In the genomic region with DNA sequence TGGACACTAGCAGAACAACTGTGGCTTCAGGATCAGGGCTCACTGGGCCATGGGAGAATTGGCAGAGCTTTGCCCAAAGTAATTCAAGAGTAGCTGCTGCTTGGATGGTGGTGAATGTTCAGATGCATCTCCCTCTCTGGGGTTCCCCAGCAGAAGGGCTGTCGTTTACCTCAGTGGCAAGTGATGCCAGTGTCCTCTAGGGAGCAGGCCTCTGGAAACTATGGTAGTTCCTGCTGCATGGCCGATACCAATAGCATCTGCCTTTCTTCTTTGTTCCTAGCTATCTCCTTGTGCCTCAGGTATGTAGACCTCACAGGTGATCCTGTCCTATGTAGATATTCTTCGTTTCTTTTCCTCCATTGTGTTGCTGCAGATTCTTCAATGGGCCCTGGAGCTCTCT, we compare ENCODE assay signal across 31 cellular contexts.
"Had no signal": no experiment of that assay in that cellular context is flagged by ENCODE, and none has a peak within 500 bp of the region (broad histone marks: within the 10 kb centered on the region; RNA-seq: fewer than 3 reads in every experiment).

No MANE protein-coding gene starts in this region.

- H3K4me2 ChIP-seq: smooth muscle cell had no signal

- H3K4me1 Mint-ChIP-seq: naive thymus-derived CD8-positive, alpha-beta T cell; nephron progenitor cell; neural crest cell; stimulated activated memory B cell treated with anti-CD40 and anti-IgM and Interleukin-4, amounts not matched to agents 10 μg/mL and 1 μg/mL and 100 μg/mL, for 72 hours; stimulated activated naive CD8-positive, alpha-beta T cell treated with anti-CD3 and anti-CD28 coated beads, Interleukin-15, amount 100 ng/mL, for 72 hours had no signal

- ATAC-seq: naive thymus-derived CD8-positive, alpha-beta T cell; natural killer cell treated with Interleukin-12 subunit alpha and Interleukin-12 subunit beta and Interleukin-15 and Interleukin-18, amount 100 ng/mL, for 72 hours; pancreas; psoas muscle; right cardiac atrium; sciatic nerve; stimulated activated memory B cell treated with anti-CD40 and anti-IgM and Interleukin-4, amounts not matched to agents 10 μg/mL and 1 μg/mL and 100 μg/mL, for 72 hours; stimulated activated naive CD8-positive, alpha-beta T cell treated with anti-CD3 and anti-CD28 coated beads, Interleukin-15, amount 100 ng/mL, for 72 hours; stimulated activated naive CD8-positive, alpha-beta T cell treated with anti-CD3 and anti-CD28 coated beads, Interleukin-15, Interleukin-2, amounts not matched to agents 100 U/mL and 50 U/mL, for 24 hours; upper lobe of right lung had no signal

- FAIRE-seq: pancreas had no signal

- H3K27me3 Mint-ChIP-seq: naive thymus-derived CD8-positive, alpha-beta T cell; natural killer cell treated with Interleukin-12 subunit alpha and Interleukin-12 subunit beta and Interleukin-15 and Interleukin-18, amount 100 ng/mL, for 72 hours; progenitor cell of endocrine pancreas; stimulated activated memory B cell treated with anti-CD40 and anti-IgM and Interleukin-4, amounts not matched to agents 10 μg/mL and 1 μg/mL and 100 μg/mL, for 72 hours; stimulated activated naive CD8-positive, alpha-beta T cell treated with anti-CD3 and anti-CD28 coated beads, Interleukin-15, amount 100 ng/mL, for 72 hours; type B pancreatic cell had no signal

- H3K4me3 ChIP-seq: pancreas, psoas muscle, skin epidermis, smooth muscle cell, spleen, suprapubic skin, testis, tibial artery, transverse colon, upper lobe of right lung, uterus had no signal

- H3K4me1 ChIP-seq: pancreas, psoas muscle, spleen, suprapubic skin, testis, tibial artery, transverse colon, upper lobe of right lung, uterus had no signal

- H3K9me3 ChIP-seq: neutrophil, pancreas, spleen, suprapubic skin, testis, tibial artery, transverse colon, upper lobe of right lung, uterus had no signal

- H3K27ac ChIP-seq: neutrophil, pancreas, psoas muscle, skin epidermis, spleen, suprapubic skin, testis, tibial artery, transverse colon, upper lobe of right lung, uterus had no signal

- H3K9me3 Mint-ChIP-seq: naive thymus-derived CD8-positive, alpha-beta T cell; natural killer cell treated with Interleukin-12 subunit alpha and Interleukin-12 subunit beta and Interleukin-15 and Interleukin-18, amount 100 ng/mL, for 72 hours; stimulated activated memory B cell treated with anti-CD40 and anti-IgM and Interleukin-4, amounts not matched to agents 10 μg/mL and 1 μg/mL and 100 μg/mL, for 72 hours; stimulated activated naive CD8-positive, alpha-beta T cell treated with anti-CD3 and anti-CD28 coated beads, Interleukin-15, amount 100 ng/mL, for 72 hours; type B pancreatic cell had no signal

- H3K36me3 ChIP-seq: pancreas, upper lobe of right lung, uterus had no signal

- H3K4me3 Mint-ChIP-seq: naive thymus-derived CD8-positive, alpha-beta T cell; natural killer cell treated with Interleukin-12 subunit alpha and Interleukin-12 subunit beta and Interleukin-15 and Interleukin-18, amount 100 ng/mL, for 72 hours; nephron progenitor cell; neural crest cell; stimulated activated memory B cell treated with anti-CD40 and anti-IgM and Interleukin-4, amounts not matched to agents 10 μg/mL and 1 μg/mL and 100 μg/mL, for 72 hours; stimulated activated naive CD8-positive, alpha-beta T cell treated with anti-CD3 and anti-CD28 coated beads, Interleukin-15, amount 100 ng/mL, for 72 hours; type B pancreatic cell had no signal

- H3K27me3 ChIP-seq: neutrophil, pancreas, spleen, suprapubic skin, testis, tibial artery, transverse colon, upper lobe of right lung, uterus had no signal

- H3K27ac Mint-ChIP-seq: natural killer cell treated with Interleukin-12 subunit alpha and Interleukin-12 subunit beta and Interleukin-15 and Interleukin-18, amount 100 ng/mL, for 72 hours; nephron progenitor cell; progenitor cell of endocrine pancreas; stimulated activated memory B cell treated with anti-CD40 and anti-IgM and Interleukin-4, amounts not matched to agents 10 μg/mL and 1 μg/mL and 100 μg/mL, for 72 hours; type B pancreatic cell had no signal

- DNase-seq: naive thymus-derived CD8-positive, alpha-beta T cell; nephron progenitor cell; nucleus accumbens; pancreas; psoas muscle; right cardiac atrium; spleen; stimulated activated CD4-positive, alpha-beta T cell treated with anti-CD3 and anti-CD28 coated beads, Interleukin-12 subunit alpha, Interleukin-12 subunit beta, amount 100 ng/mL, for 4 hours; stimulated activated CD4-positive, alpha-beta T cell treated with anti-CD3 and anti-CD28 coated beads, Interleukin-1b, Interleukin-23, amount 100 ng/mL, for 48 hours; stimulated activated CD4-positive, alpha-beta T cell treated with anti-CD3 and anti-CD28 coated beads, Interleukin-4, amount 100 ng/mL, for 1 hour; stimulated activated CD4-positive, alpha-beta T cell treated with anti-CD3 and anti-CD28 coated beads, Interleukin-4, amount 100 ng/mL, for 4 hours; stimulated activated CD8-positive, alpha-beta memory T cell treated with anti-CD3 and anti-CD28 coated beads, Interleukin-4, amount 100 ng/mL, for 48 hours; stimulated activated naive CD4-positive, alpha-beta T cell; stimulated activated naive CD8-positive, alpha-beta T cell treated with anti-CD3 and anti-CD28 coated beads, Interleukin-15, amount 100 ng/mL, for 72 hours; stimulated activated naive CD8-positive, alpha-beta T cell treated with anti-CD3 and anti-CD28 coated beads, Interleukin-15, Interleukin-2, amounts not matched to agents 100 U/mL and 50 U/mL, for 24 hours; substantia nigra; testis; tibial artery; transverse colon; upper lobe of right lung; uterus had no signal
